34 cellular contexts compared by ENCODE assay signal in genomic region chr9:2778816-2779215, GRCh38.
"Had no signal": no experiment of that assay in that cellular context is flagged by ENCODE, and none has a peak within 500 bp of the region (broad histone marks: within the 10 kb centered on the region; RNA-seq: fewer than 3 reads in every experiment).

No MANE protein-coding gene starts in this region.

- DNase-seq: activated CD4-positive, alpha-beta memory T cell treated with anti-CD3 and anti-CD28 coated beads for 36 hours; activated CD4-positive, alpha-beta T cell treated with anti-CD3 and anti-CD28 coated beads for 1 hour; activated CD4-positive, alpha-beta T cell treated with anti-CD3 and anti-CD28 coated beads for 36 hours; activated CD4-positive, alpha-beta T cell treated with anti-CD3 and anti-CD28 coated beads for 48 hours; activated CD4-positive, alpha-beta T cell treated with anti-CD3 and anti-CD28 coated beads, Interleukin-2, amount 10 ng/mL, durations not matched to agents 7 days and 5 days; activated CD4-positive, alpha-beta T cell treated with anti-CD3 and anti-CD28 coated beads, Interleukin-2, amount 50 U/mL, for 4 hours; activated CD4-positive, CD25-positive, alpha-beta regulatory T cell; activated CD8-positive, alpha-beta memory T cell treated with anti-CD3 and anti-CD28 coated beads, Interleukin-2, amount 50 U/mL, for 4 hours; activated CD8-positive, alpha-beta T cell treated with anti-CD3 and anti-CD28 coated beads for 36 hours; activated effector memory CD4-positive, alpha-beta T cell treated with anti-CD3 and anti-CD28 coated beads, Interleukin-2, amount 50 U/mL, for 16 hours; activated gamma-delta T cell treated with Interleukin-2 at 50 U/mL for 16 hours; activated naive CD4-positive, alpha-beta T cell; activated naive CD4-positive, alpha-beta T cell treated with anti-CD3 and anti-CD28 coated beads for 36 hours; activated naive CD4-positive, alpha-beta T cell treated with anti-CD3 and anti-CD28 coated beads, Interleukin-2, amount 50 U/mL, for 16 hours; activated naive CD8-positive, alpha-beta T cell treated with anti-CD3 and anti-CD28 coated beads for 36 hours; activated T-cell treated with anti-CD3 and anti-CD28 coated beads for 4 hours; activated T-cell treated with anti-CD3 and anti-CD28 coated beads, Interleukin-2, amount 50 U/mL, for 1 hour; activated T-cell treated with anti-CD3 and anti-CD28 coated beads, Interleukin-2, amount 50 U/mL, for 4 hours; activated T-cell treated with anti-CD3 and anti-CD28 coated beads, Interleukin-2, amount 50 U/mL, for 72 hours; adrenal gland; amniotic stem cell; aorta; body of pancreas; brain microvascular endothelial cell; cerebellar nuclear complex; T-cell; T-helper 2 cell; T-helper 9 cell; WERI-Rb-1 had no signal

- ATAC-seq: activated CD4-positive, alpha-beta T cell treated with anti-CD3 and anti-CD28 coated beads for 36 hours; activated CD4-positive, CD25-positive, alpha-beta regulatory T cell treated with anti-CD3 and anti-CD28 coated beads, Interleukin-2, amount 50 U/mL, for 24 hours; activated CD8-positive, alpha-beta T cell treated with anti-CD3 and anti-CD28 coated beads for 36 hours; activated naive CD4-positive, alpha-beta T cell treated with anti-CD3 and anti-CD28 coated beads, Interleukin-2, amount 50 U/mL, for 72 hours; activated T-cell treated with anti-CD3 and anti-CD28 coated beads, Interleukin-2, amount 50 U/mL, for 4 hours; activated T-cell treated with anti-CD3 and anti-CD28 coated beads, Interleukin-2, amount 50 U/mL, for 72 hours; activated T-helper 17 cell treated with anti-CD3 and anti-CD28 coated beads, Interleukin-2, amount 50 U/mL, for 72 hours; body of pancreas; T-cell; WTC11 had no signal

- H3K27ac ChIP-seq: adrenal gland, body of pancreas, brain microvascular endothelial cell, breast epithelium, WERI-Rb-1 had no signal
